18 cellular contexts compared by ENCODE assay signal in the genomic region with DNA sequence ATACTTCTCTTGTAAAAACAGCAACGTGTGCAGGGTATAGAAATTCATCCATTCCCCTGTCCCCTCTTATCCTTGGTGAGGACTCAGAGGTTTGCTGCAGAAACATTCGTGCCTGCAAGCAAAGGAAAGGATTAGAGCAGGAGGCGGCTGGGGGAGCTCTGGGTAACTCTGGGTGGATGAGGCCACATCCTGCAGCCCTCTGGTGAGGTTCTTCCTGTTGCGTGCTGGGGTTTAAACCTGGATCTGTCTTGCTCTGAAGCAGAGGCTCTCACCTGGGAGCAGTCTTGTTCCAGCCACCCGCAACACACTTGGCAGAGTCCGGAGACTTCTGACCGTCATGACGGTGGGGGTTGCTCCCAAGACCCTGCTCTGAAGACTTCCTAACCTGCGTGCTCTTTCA.
"Had no signal": no experiment of that assay in that cellular context is flagged by ENCODE, and none has a peak within 500 bp of the region (broad histone marks: within the 10 kb centered on the region; RNA-seq: fewer than 3 reads in every experiment).

No MANE protein-coding gene starts in this region.

- H3K9me3 Mint-ChIP-seq: activated naive CD4-positive, alpha-beta T cell treated with anti-CD3 and anti-CD28 coated beads, Interleukin-2, amount 50 U/mL, for 24 hours; immature natural killer cell; stimulated activated naive CD8-positive, alpha-beta T cell treated with anti-CD3 and anti-CD28 coated beads, Interleukin-15, Interleukin-2, amounts not matched to agents 100 ng/mL and 50 ng/mL, for 24 hours; type B pancreatic cell had no signal

- H3K27ac ChIP-seq: body of pancreas, esophagus squamous epithelium, neural progenitor cell, pancreas, suprapubic skin had no signal

- H3K36me3 Mint-ChIP-seq: activated naive CD4-positive, alpha-beta T cell treated with anti-CD3 and anti-CD28 coated beads, Interleukin-2, amount 50 U/mL, for 24 hours had no signal

- H3K4me3 Mint-ChIP-seq: activated naive CD4-positive, alpha-beta T cell treated with anti-CD3 and anti-CD28 coated beads, Interleukin-2, amount 50 U/mL, for 24 hours; immature natural killer cell; stimulated activated naive CD8-positive, alpha-beta T cell treated with anti-CD3 and anti-CD28 coated beads, Interleukin-15, Interleukin-2, amounts not matched to agents 100 ng/mL and 50 ng/mL, for 24 hours; type B pancreatic cell had no signal

- H3K27me3 Mint-ChIP-seq: activated naive CD4-positive, alpha-beta T cell treated with anti-CD3 and anti-CD28 coated beads, Interleukin-2, amount 50 U/mL, for 24 hours; stimulated activated naive CD8-positive, alpha-beta T cell treated with anti-CD3 and anti-CD28 coated beads, Interleukin-15, Interleukin-2, amounts not matched to agents 100 ng/mL and 50 ng/mL, for 24 hours; type B pancreatic cell had no signal

- DNase-seq: activated CD4-positive, alpha-beta T cell treated with anti-CD3 and anti-CD28 coated beads, Interleukin-2, amount 50 U/mL, for 48 hours; activated CD4-positive, CD25-positive, alpha-beta regulatory T cell treated with anti-CD3 and anti-CD28 coated beads, Interleukin-2, amount 50 U/mL, for 72 hours; activated effector memory CD4-positive, alpha-beta T cell treated with Interleukin-2 at 50 U/mL for 16 hours; activated T-cell treated with anti-CD3 and anti-CD28 coated beads, Interleukin-2, amount 50 U/mL, for 1 hour; amniotic stem cell; body of pancreas; caudate nucleus; esophagus squamous epithelium; immature natural killer cell; midbrain; pancreas had no signal

- H3K27ac Mint-ChIP-seq: activated naive CD4-positive, alpha-beta T cell treated with anti-CD3 and anti-CD28 coated beads, Interleukin-2, amount 50 U/mL, for 24 hours; immature natural killer cell; neural progenitor cell; stimulated activated naive CD8-positive, alpha-beta T cell treated with anti-CD3 and anti-CD28 coated beads, Interleukin-15, Interleukin-2, amounts not matched to agents 100 ng/mL and 50 ng/mL, for 24 hours had no signal

- H3K4me1 ChIP-seq: pancreas, suprapubic skin had no signal

- H3K36me3 ChIP-seq: esophagus squamous epithelium, neural progenitor cell, pancreas had no signal

- H3K4me2 ChIP-seq: neural progenitor cell had no signal

- H3K4me1 Mint-ChIP-seq: immature natural killer cell had no signal

- H3K27me3 ChIP-seq: body of pancreas, esophagus squamous epithelium, neural progenitor cell, pancreas, suprapubic skin had no signal

- H3K9ac ChIP-seq: neural progenitor cell had no signal

- H3K4me3 ChIP-seq: body of pancreas, esophagus squamous epithelium, lung, neural progenitor cell, pancreas, suprapubic skin had no signal

- ATAC-seq: body of pancreas, pancreas, sciatic nerve had no signal

- H3K9me3 ChIP-seq: body of pancreas, esophagus squamous epithelium, pancreas, suprapubic skin had no signal
